ENCODE assay signal across 36 cellular contexts in the genomic region with DNA sequence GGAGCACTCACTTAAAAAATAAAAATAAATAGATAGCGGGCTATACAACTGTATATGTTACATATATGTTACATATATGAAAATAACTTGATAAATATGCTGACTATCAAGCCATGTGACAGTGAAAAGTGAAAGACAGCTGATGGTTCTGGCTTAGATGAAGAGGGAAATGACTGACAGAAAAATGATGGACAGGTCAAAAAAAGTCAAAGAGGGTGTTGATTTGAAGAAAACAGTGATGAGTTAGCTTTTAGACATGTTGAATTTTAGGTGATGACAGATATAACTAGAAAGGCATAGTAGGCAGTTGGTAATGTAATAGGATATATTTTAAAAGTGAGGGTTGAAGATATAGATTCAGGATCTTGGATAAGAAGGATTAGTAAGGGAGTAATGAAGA.
"Had no signal": no experiment of that assay in that cellular context is flagged by ENCODE, and none has a peak within 500 bp of the region (broad histone marks: within the 10 kb centered on the region; RNA-seq: fewer than 3 reads in every experiment).

No MANE protein-coding gene starts in this region.

- DNase-seq: activated CD4-positive, alpha-beta memory T cell treated with anti-CD3 and anti-CD28 coated beads, Interleukin-2, amount 10 ng/mL, durations not matched to agents 7 days and 5 days; activated CD4-positive, alpha-beta T cell treated with anti-CD3 and anti-CD28 coated beads for 1 hour; activated CD4-positive, alpha-beta T cell treated with anti-CD3 and anti-CD28 coated beads for 36 hours; activated CD4-positive, alpha-beta T cell treated with anti-CD3 and anti-CD28 coated beads for 48 hours; activated CD4-positive, alpha-beta T cell treated with anti-CD3 and anti-CD28 coated beads, Interleukin-2, amount 10 ng/mL, durations not matched to agents 7 days and 5 days; activated CD4-positive, alpha-beta T cell treated with anti-CD3 and anti-CD28 coated beads, Interleukin-2, amount 50 U/mL, for 48 hours; activated CD4-positive, CD25-positive, alpha-beta regulatory T cell; activated CD8-positive, alpha-beta memory T cell treated with anti-CD3 and anti-CD28 coated beads for 24 hours; activated CD8-positive, alpha-beta memory T cell treated with anti-CD3 and anti-CD28 coated beads, Interleukin-2, amount 10 ng/mL, durations not matched to agents 7 days and 5 days; activated CD8-positive, alpha-beta memory T cell treated with anti-CD3 and anti-CD28 coated beads, Interleukin-2, amount 50 U/mL, for 48 hours; activated CD8-positive, alpha-beta T cell treated with anti-CD3 and anti-CD28 coated beads, Interleukin-2, amount 10 ng/mL, durations not matched to agents 7 days and 5 days; activated effector memory CD4-positive, alpha-beta T cell treated with Interleukin-2 at 50 U/mL for 16 hours; activated gamma-delta T cell; activated naive CD4-positive, alpha-beta T cell treated with anti-CD3 and anti-CD28 coated beads, Interleukin-2, amount 50 U/mL, for 16 hours; activated naive CD4-positive, alpha-beta T cell treated with Interleukin-2 at 50 U/mL for 16 hours; activated naive CD8-positive, alpha-beta T cell treated with anti-CD3 and anti-CD28 coated beads, Interleukin-2, amount 10 ng/mL, durations not matched to agents 7 days and 5 days; activated naive CD8-positive, alpha-beta T cell treated with anti-CD3 and anti-CD28 coated beads, Interleukin-2, amount 50 U/mL, for 24 hours; activated T-cell treated with anti-CD3 and anti-CD28 coated beads, Interleukin-2, amount 50 U/mL, for 24 hours; activated T-cell treated with anti-CD3 and anti-CD28 coated beads, Interleukin-2, amount 50 U/mL, for 48 hours; amygdala; anterior cingulate cortex; caudate nucleus; cerebellar nuclear complex; T-cell; T-helper 2 cell; T-helper 9 cell had no signal

- ATAC-seq: activated CD4-positive, alpha-beta T cell treated with anti-CD3 and anti-CD28 coated beads for 36 hours; activated CD4-positive, CD25-positive, alpha-beta regulatory T cell treated with anti-CD3 and anti-CD28 coated beads, Interleukin-2, amount 50 U/mL, for 24 hours; activated CD8-positive, alpha-beta memory T cell treated with anti-CD3 and anti-CD28 coated beads, Interleukin-2, amount 10 ng/mL, durations not matched to agents 7 days and 5 days; activated CD8-positive, alpha-beta T cell treated with anti-CD3 and anti-CD28 coated beads, Interleukin-2, amount 10 ng/mL, durations not matched to agents 7 days and 5 days; activated naive CD8-positive, alpha-beta T cell treated with anti-CD3 and anti-CD28 coated beads, Interleukin-2, amount 50 U/mL, for 24 hours; T-cell had no signal

- H3K27ac ChIP-seq: ascending aorta, cardiac muscle cell had no signal

- H3K4me1 Mint-ChIP-seq: activated CD4-positive, alpha-beta T cell treated with anti-CD3 and anti-CD28 coated beads for 36 hours; activated CD4-positive, alpha-beta T cell treated with anti-CD3 and anti-CD28 coated beads, Interleukin-2, amount 10 ng/mL, durations not matched to agents 7 days and 5 days; activated naive CD8-positive, alpha-beta T cell treated with anti-CD3 and anti-CD28 coated beads, Interleukin-2, amount 10 ng/mL, durations not matched to agents 7 days and 5 days; activated naive CD8-positive, alpha-beta T cell treated with anti-CD3 and anti-CD28 coated beads, Interleukin-2, amount 50 U/mL, for 24 hours had no signal

- H3K4me3 Mint-ChIP-seq: activated CD4-positive, alpha-beta memory T cell treated with anti-CD3 and anti-CD28 coated beads, Interleukin-2, amount 10 ng/mL, durations not matched to agents 7 days and 5 days; activated CD4-positive, alpha-beta T cell treated with anti-CD3 and anti-CD28 coated beads for 36 hours; activated CD4-positive, alpha-beta T cell treated with anti-CD3 and anti-CD28 coated beads, Interleukin-2, amount 10 ng/mL, durations not matched to agents 7 days and 5 days; activated CD8-positive, alpha-beta memory T cell treated with anti-CD3 and anti-CD28 coated beads, Interleukin-2, amount 10 ng/mL, durations not matched to agents 7 days and 5 days; activated CD8-positive, alpha-beta T cell treated with anti-CD3 and anti-CD28 coated beads, Interleukin-2, amount 10 ng/mL, durations not matched to agents 7 days and 5 days; activated naive CD8-positive, alpha-beta T cell; activated naive CD8-positive, alpha-beta T cell treated with anti-CD3 and anti-CD28 coated beads, Interleukin-2, amount 10 ng/mL, durations not matched to agents 7 days and 5 days; activated naive CD8-positive, alpha-beta T cell treated with anti-CD3 and anti-CD28 coated beads, Interleukin-2, amount 50 U/mL, for 24 hours; activated T-cell treated with anti-CD3 and anti-CD28 coated beads, Interleukin-2, amount 50 U/mL, for 24 hours; brain; central memory CD8-positive, alpha-beta T cell; T-cell; T-helper 2 cell treated with Interferon-gamma antibody and Interleukin-4, amounts not matched to agents 5 μg/mL and 100 μg/mL, for 36 hours had no signal

- H3K9me3 ChIP-seq: ascending aorta had no signal

- FAIRE-seq: bronchial epithelial cell, TTC549 had no signal

- H3K36me3 Mint-ChIP-seq: activated CD8-positive, alpha-beta memory T cell treated with anti-CD3 and anti-CD28 coated beads, Interleukin-2, amount 10 ng/mL, durations not matched to agents 7 days and 5 days had no signal

- H3K9me3 Mint-ChIP-seq: activated CD4-positive, alpha-beta memory T cell treated with anti-CD3 and anti-CD28 coated beads, Interleukin-2, amount 10 ng/mL, durations not matched to agents 7 days and 5 days; activated CD4-positive, alpha-beta T cell treated with anti-CD3 and anti-CD28 coated beads, Interleukin-2, amount 10 ng/mL, durations not matched to agents 7 days and 5 days; activated naive CD8-positive, alpha-beta T cell treated with anti-CD3 and anti-CD28 coated beads, Interleukin-2, amount 10 ng/mL, durations not matched to agents 7 days and 5 days; activated naive CD8-positive, alpha-beta T cell treated with anti-CD3 and anti-CD28 coated beads, Interleukin-2, amount 50 U/mL, for 24 hours; activated T-cell treated with anti-CD3 and anti-CD28 coated beads, Interleukin-2, amount 50 U/mL, for 24 hours; activated T-helper 2 cell treated with anti-CD3 and anti-CD28 coated beads, Interferon-gamma antibody, Interleukin-2, Interleukin-4, amounts not matched to agents 10 μg/mL and 5 μg/mL and 100 μg/mL, durations not matched to agents 14 hours and 24 hours and 36 hours; brain; central memory CD8-positive, alpha-beta T cell; T-cell; T-helper 2 cell treated with Interferon-gamma antibody and Interleukin-4, amounts not matched to agents 5 μg/mL and 100 μg/mL, for 36 hours had no signal

- H3K27me3 Mint-ChIP-seq: activated CD4-positive, alpha-beta memory T cell treated with anti-CD3 and anti-CD28 coated beads, Interleukin-2, amount 10 ng/mL, durations not matched to agents 7 days and 5 days; activated CD4-positive, alpha-beta T cell treated with anti-CD3 and anti-CD28 coated beads for 36 hours; activated CD4-positive, alpha-beta T cell treated with anti-CD3 and anti-CD28 coated beads, Interleukin-2, amount 10 ng/mL, durations not matched to agents 7 days and 5 days; activated CD8-positive, alpha-beta memory T cell treated with anti-CD3 and anti-CD28 coated beads, Interleukin-2, amount 10 ng/mL, durations not matched to agents 7 days and 5 days; activated naive CD8-positive, alpha-beta T cell; activated naive CD8-positive, alpha-beta T cell treated with anti-CD3 and anti-CD28 coated beads, Interleukin-2, amount 10 ng/mL, durations not matched to agents 7 days and 5 days; activated naive CD8-positive, alpha-beta T cell treated with anti-CD3 and anti-CD28 coated beads, Interleukin-2, amount 50 U/mL, for 24 hours; activated T-cell treated with anti-CD3 and anti-CD28 coated beads, Interleukin-2, amount 50 U/mL, for 24 hours; brain; central memory CD8-positive, alpha-beta T cell; T-cell had no signal

- H3K4me3 ChIP-seq: ascending aorta, cardiac muscle cell had no signal

- H3K36me3 ChIP-seq: ascending aorta, cardiac muscle cell had no signal

- H3K27ac Mint-ChIP-seq: activated CD4-positive, alpha-beta memory T cell treated with anti-CD3 and anti-CD28 coated beads, Interleukin-2, amount 10 ng/mL, durations not matched to agents 7 days and 5 days; activated CD4-positive, alpha-beta T cell treated with anti-CD3 and anti-CD28 coated beads for 36 hours; activated CD4-positive, alpha-beta T cell treated with anti-CD3 and anti-CD28 coated beads, Interleukin-2, amount 10 ng/mL, durations not matched to agents 7 days and 5 days; activated CD8-positive, alpha-beta memory T cell treated with anti-CD3 and anti-CD28 coated beads, Interleukin-2, amount 10 ng/mL, durations not matched to agents 7 days and 5 days; activated CD8-positive, alpha-beta T cell treated with anti-CD3 and anti-CD28 coated beads, Interleukin-2, amount 10 ng/mL, durations not matched to agents 7 days and 5 days; activated naive CD8-positive, alpha-beta T cell; activated naive CD8-positive, alpha-beta T cell treated with anti-CD3 and anti-CD28 coated beads, Interleukin-2, amount 10 ng/mL, durations not matched to agents 7 days and 5 days; activated naive CD8-positive, alpha-beta T cell treated with anti-CD3 and anti-CD28 coated beads, Interleukin-2, amount 50 U/mL, for 24 hours; activated T-cell treated with anti-CD3 and anti-CD28 coated beads, Interleukin-2, amount 50 U/mL, for 24 hours; activated T-helper 2 cell treated with anti-CD3 and anti-CD28 coated beads, Interferon-gamma antibody, Interleukin-2, Interleukin-4, amounts not matched to agents 10 μg/mL and 5 μg/mL and 100 μg/mL, durations not matched to agents 14 hours and 24 hours and 36 hours; brain; T-cell; T-helper 2 cell treated with Interferon-gamma antibody and Interleukin-4, amounts not matched to agents 5 μg/mL and 100 μg/mL, for 36 hours had no signal

- H3K4me1 ChIP-seq: ascending aorta had no signal

- H3K27me3 ChIP-seq: ascending aorta, cardiac muscle cell had no signal
